ENCODE assay signal across 15 cellular contexts in the genomic region with DNA sequence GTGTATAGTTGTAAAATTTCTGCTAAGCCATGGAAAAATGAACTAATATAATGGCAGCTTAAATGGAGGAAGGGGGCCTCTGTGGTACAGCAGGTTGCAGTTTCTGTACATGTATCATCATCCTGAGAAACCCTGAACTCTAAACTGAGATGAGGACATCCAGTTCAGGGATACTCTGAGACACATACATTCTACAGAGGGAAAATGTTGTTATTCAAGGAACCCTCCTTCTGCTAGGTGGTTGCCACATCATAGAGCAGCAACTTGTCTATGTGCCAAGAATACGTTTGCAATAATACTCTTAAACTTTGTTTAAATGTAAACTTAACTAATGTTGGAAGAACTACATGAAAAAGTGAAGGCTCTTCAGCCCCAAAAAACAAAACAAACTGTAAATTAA. TPM values are rescaled to one million over a fixed set of nuclear protein-coding genes. Genes with fewer than 3 reads are reported as not detected.
"Had no signal": no experiment of that assay in that cellular context is flagged by ENCODE, and none has a peak within 500 bp of the region (broad histone marks: within the 10 kb centered on the region; RNA-seq: fewer than 3 reads in every experiment).

No MANE protein-coding gene starts in this region.

- H3K9me3 ChIP-seq: left ventricle myocardium inferior, tibial artery had no signal

- FAIRE-seq: bronchial epithelial cell, keratinocyte had no signal

- DNase-seq: activated CD4-positive, alpha-beta memory T cell treated with anti-CD3 and anti-CD28 coated beads, Interleukin-2, amount 10 ng/mL, durations not matched to agents 7 days and 5 days; activated gamma-delta T cell; activated naive CD8-positive, alpha-beta T cell treated with anti-CD3 and anti-CD28 coated beads for 36 hours; activated T-cell treated with anti-CD3 and anti-CD28 coated beads, Interleukin-2, amount 50 U/mL, for 48 hours; anterior cingulate cortex; foreskin keratinocyte; left ventricle myocardium inferior; naive B cell; stimulated activated CD4-positive, alpha-beta T cell treated with anti-CD3 and anti-CD28 coated beads, Interleukin-4, amount 100 ng/mL, for 4 hours; stimulated activated naive CD8-positive, alpha-beta T cell treated with anti-CD3 and anti-CD28 coated beads, Interleukin-15, amount 100 ng/mL, for 72 hours; T-cell; T1000; tibial artery had no signal

- H3K4me3 ChIP-seq: left ventricle myocardium inferior, tibial artery had no signal

- H3K4me1 ChIP-seq: foreskin keratinocyte had no signal

- H3K27ac ChIP-seq: foreskin keratinocyte, left ventricle myocardium inferior, tibial artery had no signal

- H3K36me3 ChIP-seq: left ventricle myocardium inferior, tibial artery had no signal

RNA-seq across cellular contexts. Expression of a gene that starts 1.8 kb away (rescaled TPM):
- total RNA-seq: activated CD4-positive, alpha-beta memory T cell treated with anti-CD3 and anti-CD28 coated beads, Interleukin-2, amount 10 ng/mL, durations not matched to agents 7 days and 5 days; T-cell had no signal
